ENCODE assay signal across 4 cellular contexts in genomic region chr17:5435781-5436315, GRCh38. TPM values are rescaled to one million over a fixed set of nuclear protein-coding genes. Genes with fewer than 3 reads are reported as not detected.
DNase-seq lines count a peak whose midpoint lies in the region; ATAC-seq and TF ChIP-seq lines count a peak whose summit lies in the region.
"Not testable (repeated sequence)": the region's sequence is repeated elsewhere in the genome, so short reads cannot be mapped to it uniquely, and the experiment has no call there.

No MANE protein-coding gene starts in this region.

- CTCF ChIA-PET in WTC11 (lab: Charles Lee) (interaction anchor here (0.7 kb wide), 1 partner anchor 64 kb away, joined by 3 read pairs; no protein-coding TSS in a partner anchor), MCF 10A (lab: Yijun Ruan, JAX) (interaction anchor here (0.7 to 1.6 kb wide), 3 partner anchors 13 to 101 kb away, joined by 4 read pairs; no protein-coding TSS in a partner anchor)

- H3K4me2 ChIP-seq in GM23338, result not testable (repeated sequence)
- peak overlapping the region; percentile 41 for H3K4me2 ChIP-seq in parathyroid adenoma (ENCODE audit: low read length)

- H4K20me1 ChIP-seq in GM23338 (replicated peaks; ENCODE audit: insufficient read depth), result peaks cover 34% of the 10 kb centered on the region

- not testable (repeated sequence) for H3K9ac ChIP-seq in parathyroid adenoma

- not testable (repeated sequence) for H3K4me1 ChIP-seq in GM23338 (ENCODE audit: insufficient read depth); parathyroid adenoma

- not testable (repeated sequence) for H3K4me3 ChIP-seq in GM23338; parathyroid adenoma (ENCODE audit: low read depth, low read length)

- not testable (repeated sequence) for H3K9me3 ChIP-seq in parathyroid adenoma (ENCODE audit: control insufficient read depth, low read length)

- not testable (repeated sequence) for ATAC-seq in GM23338, WTC11

- not testable (repeated sequence) for H3K9me3 Mint-ChIP-seq in GM23338; WTC11; MCF 10A (ENCODE audit: unreplicated experiment)

- H3K27ac Mint-ChIP-seq in GM23338, result not testable (repeated sequence)
- peak overlapping the region; percentile 70 for H3K27ac Mint-ChIP-seq in WTC11
- peak overlapping the region; percentile 66 for H3K27ac Mint-ChIP-seq in MCF 10A (ENCODE audit: low read depth, unreplicated experiment)

- TF ChIP-seq CTCF in GM23338 (conservative IDR thresholded peaks at IDR 0.05; ENCODE audit: low read depth in 2 of 2); WTC11 (IDR thresholded peaks at IDR 0.05); MCF 10A (IDR thresholded peaks at IDR 0.05; ENCODE audit: unreplicated experiment); parathyroid adenoma (IDR thresholded peaks at IDR 0.05): not testable (repeated sequence)

- H3K36me3 ChIP-seq in GM23338 (ENCODE audit: insufficient read depth), result peaks cover 59% of the 10 kb centered on the region
- H3K36me3 ChIP-seq in parathyroid adenoma (ENCODE audit: control insufficient read depth, insufficient read depth, low read length), result not testable (repeated sequence)

- POLR2A ChIA-PET in WTC11 (lab: Charles Lee) (interaction anchor here (2.3 kb wide), 1 partner anchor 17 kb away, joined by 10 read pairs; the partner anchor contains the start of genes NUP88 and RPAIN), MCF 10A (lab: Yijun Ruan, JAX) (interaction anchor here (0.6 to 9.6 kb wide), 4 partner anchors 13 to 1009 kb away, joined by 3 to 100 read pairs (median 41); partner anchors contain the start of genes NUP88 and RPAIN)

- not testable (repeated sequence) for DNase-seq in GM23338 (ENCODE audit: low spot score); WTC11 (ENCODE audit: low spot score)
- DNase-seq in MCF 10A (ENCODE audit: unreplicated experiment), result peak; percentile 26

- intact Hi-C loops in MCF 10A (cut with micrococcal nuclease), result not testable (repeated sequence)

- H3K9me2 ChIP-seq in GM23338 (ENCODE audit: insufficient read depth), result not testable (repeated sequence)

- not testable (repeated sequence) for H3K27me3 ChIP-seq in GM23338 (ENCODE audit: insufficient read depth); parathyroid adenoma (ENCODE audit: control insufficient read depth, insufficient read depth, low read length)

- peaks cover 48% of the 10 kb centered on the region for H3F3A ChIP-seq in GM23338 (replicated peaks; ENCODE audit: low read depth)

- H3K79me2 ChIP-seq in GM23338 (replicated peaks; ENCODE audit: insufficient read depth), result peaks cover 35% of the 10 kb centered on the region
- not testable (repeated sequence) for H3K79me2 ChIP-seq in parathyroid adenoma

- peaks cover 76% of the 10 kb centered on the region for H3K36me3 Mint-ChIP-seq in GM23338 (ENCODE audit: low read depth)
- H3K36me3 Mint-ChIP-seq in WTC11, result peaks cover 68% of the 10 kb centered on the region
- H3K36me3 Mint-ChIP-seq in MCF 10A (ENCODE audit: insufficient read depth, unreplicated experiment), result peaks cover 78% of the 10 kb centered on the region

- H3K4me3 Mint-ChIP-seq in GM23338 (peak overlapping the region; percentile 92; the same call in 2 of the 3 replicates), WTC11 (peak overlapping the region; percentile 33; the same call in 1 of the 2 replicates)
- H3K4me3 Mint-ChIP-seq in MCF 10A (ENCODE audit: unreplicated experiment), result not testable (repeated sequence)

- not testable (repeated sequence) for H2AFZ ChIP-seq in GM23338, parathyroid adenoma

- H3K4me1 Mint-ChIP-seq in GM23338, result peaks cover 24% of the 10 kb centered on the region
- peaks cover 20% of the 10 kb centered on the region for H3K4me1 Mint-ChIP-seq in WTC11
- peaks cover 28% of the 10 kb centered on the region for H3K4me1 Mint-ChIP-seq in MCF 10A (ENCODE audit: insufficient read depth, unreplicated experiment)

- H3K27ac ChIP-seq in GM23338 (ENCODE audit: low read depth), result 0 out of 2 replicates have a peak overlapping the region, but pooled peaks have one; percentile 27
- H3K27ac ChIP-seq in parathyroid adenoma, result not testable (repeated sequence)

- BruUV-seq in MCF 10A (replicated peaks; lab: Mats Ljungman, UMichigan), result not testable (repeated sequence)

- peaks cover 14% of the 10 kb centered on the region for H3K27me3 Mint-ChIP-seq in GM23338 (ENCODE audit: insufficient read depth, low read depth, poor library complexity)
- H3K27me3 Mint-ChIP-seq in WTC11 (ENCODE audit: low read depth); MCF 10A (ENCODE audit: insufficient read depth, unreplicated experiment): not testable (repeated sequence)

RNA-seq across cellular contexts. Expression of gene C1QBP, which starts 3.1 kb away (rescaled TPM):
- total RNA-seq in GM23338 (2014; rRNA removed; shearing (Covaris generic)), result 478 and 532 TPM in 2 replicates
- polyA plus RNA-seq in GM23338 (2016; fragmentation: Nextera tagmentation; extraction: Ambion mirVana), result 671 and 704 TPM in 2 replicates
- total RNA-seq in WTC11 (2021), result 377 to 429 TPM (median 382 TPM) in 3 replicates
- total RNA-seq in MCF 10A (2022), result 386 and 438 TPM in 2 replicates

RNA-seq across cellular contexts. Expression of gene RPAIN, which starts 15.9 kb away (rescaled TPM):
- total RNA-seq in GM23338 (2014; rRNA removed; shearing (Covaris generic)), result 69.7 and 88.5 TPM in 2 replicates
- 109 and 115 TPM in 2 replicates for polyA plus RNA-seq in GM23338 (2016; fragmentation: Nextera tagmentation; extraction: Ambion mirVana)
- 67.8 to 69.9 TPM (median 68.4 TPM) in 3 replicates for total RNA-seq in WTC11 (2021)
- 49.0 and 49.3 TPM in 2 replicates for total RNA-seq in MCF 10A (2022)

RNA-seq across cellular contexts. Expression of gene NUP88, which starts 16.4 kb away (rescaled TPM):
- 140 and 172 TPM in 2 replicates for total RNA-seq in GM23338 (2014; rRNA removed; shearing (Covaris generic))
- polyA plus RNA-seq in GM23338 (2016; fragmentation: Nextera tagmentation; extraction: Ambion mirVana), result 103 and 110 TPM in 2 replicates
- total RNA-seq in WTC11 (2021), result 63.0 to 87.7 TPM (median 65.4 TPM) in 3 replicates
- total RNA-seq in MCF 10A (2022), result 88.2 and 89.2 TPM in 2 replicates

RNA-seq across cellular contexts. Expression of gene DHX33, which starts 32.9 kb away (rescaled TPM):
- total RNA-seq in GM23338 (2014; rRNA removed; shearing (Covaris generic)), result 53.6 and 57.1 TPM in 2 replicates
- 20.3 and 21.1 TPM in 2 replicates for polyA plus RNA-seq in GM23338 (2016; fragmentation: Nextera tagmentation; extraction: Ambion mirVana)
- 46.1 to 56.3 TPM (median 47.9 TPM) in 3 replicates for total RNA-seq in WTC11 (2021)
- total RNA-seq in MCF 10A (2022), result 32.1 and 41.0 TPM in 2 replicates

RNA-seq across cellular contexts. Expression of gene DERL2, which starts 50.1 kb away (rescaled TPM):
- total RNA-seq in GM23338 (2014; rRNA removed; shearing (Covaris generic)), result 52.2 and 65.0 TPM in 2 replicates
- polyA plus RNA-seq in GM23338 (2016; fragmentation: Nextera tagmentation; extraction: Ambion mirVana), result 91.0 and 113 TPM in 2 replicates
- 39.1 to 47.1 TPM (median 39.4 TPM) in 3 replicates for total RNA-seq in WTC11 (2021)
- 107 and 125 TPM in 2 replicates for total RNA-seq in MCF 10A (2022)
